Comparison of ENCODE assay signal across 7 cellular contexts in genomic region chr12:124681779-124682391, GRCh38.
DNase-seq lines count a peak whose midpoint lies in the region; ATAC-seq and TF ChIP-seq lines count a peak whose summit lies in the region.

No MANE protein-coding gene starts in this region.

- peaks cover 77% of the 10 kb centered on the region for H3K4me1 Mint-ChIP-seq in dendritic cell treated with granulocyte-macrophage colony-stimulating factor and Interleukin-4, amounts not matched to agents 40 ng/mL and 50 ng/mL, for 4 days (ENCODE audit: low read depth)
- H3K4me1 Mint-ChIP-seq in progenitor cell of endocrine pancreas (ENCODE audit: low read depth): peaks cover 32% of the 10 kb centered on the region

- H3K4me3 ChIP-seq in urinary bladder (ENCODE audit: low read depth, low read length): no peak overlapping the region

- DNase-seq in M059J (ENCODE audit: low read depth): peak; percentile 87
- peak; percentile 79 to 88 for DNase-seq in lung microvascular endothelial cell (ENCODE audit: low read depth in 2 of 2)
- no peak for DNase-seq in activated CD8-positive, alpha-beta memory T cell treated with anti-CD3 and anti-CD28 coated beads, Interleukin-2, amount 50 U/mL, for 4 hours
- DNase-seq in progenitor cell of endocrine pancreas (ENCODE audit: low spot score, unreplicated experiment): no peak

- H3K27ac Mint-ChIP-seq in dendritic cell treated with granulocyte-macrophage colony-stimulating factor and Interleukin-4, amounts not matched to agents 40 ng/mL and 50 ng/mL, for 4 days: peak overlapping the region; percentile 82
- no peak overlapping the region for H3K27ac Mint-ChIP-seq in progenitor cell of endocrine pancreas

- WGBS in urinary bladder: 50% methylated on average over 16 of the region's 16 CpGs

- H3K4me1 ChIP-seq in urinary bladder (ENCODE audit: insufficient read depth): no peaks in the 10 kb centered on the region

- intact Hi-C loops in dendritic cell treated with granulocyte-macrophage colony-stimulating factor and Interleukin-4, amounts not matched to agents 40 ng/mL and 50 ng/mL, for 4 days (cut with micrococcal nuclease): loop anchor here (1.0 to 5.0 kb wide), 4 partner anchors 45 to 133 kb away; no protein-coding TSS in a partner anchor

- no peaks in the 10 kb centered on the region for H3K9me3 Mint-ChIP-seq in dendritic cell treated with granulocyte-macrophage colony-stimulating factor and Interleukin-4, amounts not matched to agents 40 ng/mL and 50 ng/mL, for 4 days
- H3K9me3 Mint-ChIP-seq in progenitor cell of endocrine pancreas (ENCODE audit: low read depth): no peaks in the 10 kb centered on the region

- TF ChIP-seq CTCF in progenitor cell of endocrine pancreas (IDR thresholded peaks at IDR 0.05; ENCODE audit: unreplicated experiment): no peak

- peak overlapping the region; percentile 87 for H3K27ac ChIP-seq in urinary bladder (ENCODE audit: low read depth)

- ATAC-seq in HG02798 (IDR thresholded peaks at IDR 0.05; ENCODE audit: poor library complexity, unreplicated experiment): no peak

- H3K36me3 Mint-ChIP-seq in dendritic cell treated with granulocyte-macrophage colony-stimulating factor and Interleukin-4, amounts not matched to agents 40 ng/mL and 50 ng/mL, for 4 days (ENCODE audit: low read depth): no peaks in the 10 kb centered on the region
- no peaks in the 10 kb centered on the region for H3K36me3 Mint-ChIP-seq in progenitor cell of endocrine pancreas (ENCODE audit: insufficient read depth)

- peaks cover 11% of the 10 kb centered on the region for H3K27me3 Mint-ChIP-seq in dendritic cell treated with granulocyte-macrophage colony-stimulating factor and Interleukin-4, amounts not matched to agents 40 ng/mL and 50 ng/mL, for 4 days
- H3K27me3 Mint-ChIP-seq in progenitor cell of endocrine pancreas: peaks cover 9% of the 10 kb centered on the region

- H3K4me3 Mint-ChIP-seq in dendritic cell treated with granulocyte-macrophage colony-stimulating factor and Interleukin-4, amounts not matched to agents 40 ng/mL and 50 ng/mL, for 4 days: peak overlapping the region; percentile 20
- H3K4me3 Mint-ChIP-seq in progenitor cell of endocrine pancreas (ENCODE audit: low read depth): no peak overlapping the region

- no peaks in the 10 kb centered on the region for H3K36me3 ChIP-seq in urinary bladder (ENCODE audit: insufficient read depth)

Comparison
In these comparisons a context has a peak if more than half of its experiments do, and no peak if none do; other contexts are left out.
1. DNase-seq: peak in M059J (single experiment) and lung microvascular endothelial cell (2 of 2); none in activated CD8-positive, alpha-beta memory T cell treated with anti-CD3 and anti-CD28 coated beads, Interleukin-2, amount 50 U/mL, for 4 hours (single experiment) and progenitor cell of endocrine pancreas (single experiment).